ENCODE assay signal across 27 cellular contexts in the genomic region with DNA sequence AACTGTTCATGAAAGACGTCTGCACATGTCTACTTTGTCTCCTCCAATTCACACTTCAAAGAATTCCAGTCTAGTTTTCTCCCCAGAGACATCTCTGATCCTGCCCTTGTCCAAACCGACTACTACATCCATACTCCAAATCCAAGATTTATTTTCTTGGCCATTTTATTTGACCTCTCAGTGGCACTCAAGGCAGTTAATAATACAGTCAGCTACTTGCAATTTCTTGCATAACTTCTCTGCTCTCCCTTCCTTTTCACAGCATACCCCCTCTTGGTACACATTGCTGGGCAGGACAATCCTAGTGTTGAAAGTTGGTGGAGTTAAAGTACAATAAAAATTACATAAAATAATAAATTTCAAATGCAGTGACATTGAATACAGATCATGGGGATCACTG.
DNase-seq lines count a peak whose midpoint lies in the region; ATAC-seq and TF ChIP-seq lines count a peak whose summit lies in the region.
"Had no signal": no experiment of that assay in that cellular context is flagged by ENCODE, and none has a peak within 500 bp of the region (broad histone marks: within the 10 kb centered on the region; RNA-seq: fewer than 3 reads in every experiment).

No MANE protein-coding gene starts in this region.

- H3K79me2 ChIP-seq in GM23248 (ENCODE audit: insufficient read depth) (no peaks in the 10 kb centered on the region), osteoblast (ENCODE audit: insufficient read depth, low read length) (no peaks in the 10 kb centered on the region)
- H3K79me2 ChIP-seq: parathyroid adenoma had no signal

- no peaks in the 10 kb centered on the region for H3K36me3 ChIP-seq in GM23248 (ENCODE audit: low read depth)
- H3K36me3 ChIP-seq in osteoblast (ENCODE audit: insufficient read depth, low read length), result no peaks in the 10 kb centered on the region
- no peaks in the 10 kb centered on the region for H3K36me3 ChIP-seq in H7 (replicated peaks; ENCODE audit: control insufficient read depth, insufficient read depth, low read length)
- H3K36me3 ChIP-seq in lower lobe of right lung, result no peaks in the 10 kb centered on the region
- H3K36me3 ChIP-seq: neural progenitor cell had no signal

- H2AFZ ChIP-seq in GM23248 (no peak overlapping the region; the same call in 1 of the 2 replicates), osteoblast (ENCODE audit: low read length) (peak overlapping the region; percentile 11)
- H2AFZ ChIP-seq: neural progenitor cell, parathyroid adenoma had no signal

- H4K20me1 ChIP-seq in GM23248 (ENCODE audit: insufficient read depth) (no peaks in the 10 kb centered on the region), osteoblast (ENCODE audit: insufficient read depth, low read length) (no peaks in the 10 kb centered on the region)

- H3K9me3 Mint-ChIP-seq in T-helper 1 cell treated with Interleukin-12 subunit alpha and Interleukin-12 subunit beta and Interleukin-4 antibody, amounts not matched to agents 30 μg/mL and 1 μg/mL, for 36 hours, result peaks cover 21% of the 10 kb centered on the region
- H3K9me3 Mint-ChIP-seq: activated B cell treated with CpG ODN at 0.5 μM for 24 hours; activated T-cell treated with anti-CD3 and anti-CD28 coated beads, Interleukin-2, amount 50 U/mL, for 72 hours; dendritic cell treated with granulocyte-macrophage colony-stimulating factor and Interleukin-4, amounts not matched to agents 40 ng/mL and 50 ng/mL, for 4 days; endodermal cell; neural progenitor cell had no signal

- H3K27ac Mint-ChIP-seq in T-helper 1 cell treated with Interleukin-12 subunit alpha and Interleukin-12 subunit beta and Interleukin-4 antibody, amounts not matched to agents 30 μg/mL and 1 μg/mL, for 36 hours, result peak overlapping the region; percentile 50
- H3K27ac Mint-ChIP-seq: activated B cell treated with CpG ODN at 0.5 μM for 24 hours; activated CD4-positive, alpha-beta T cell treated with anti-CD3 and anti-CD28 coated beads, Interleukin-2, amount 10 ng/mL, durations not matched to agents 7 days and 5 days; activated T-cell treated with anti-CD3 and anti-CD28 coated beads, Interleukin-2, amount 50 U/mL, for 72 hours; CD4-positive, alpha-beta memory T cell; dendritic cell treated with granulocyte-macrophage colony-stimulating factor and Interleukin-4, amounts not matched to agents 40 ng/mL and 50 ng/mL, for 4 days; endodermal cell; neural progenitor cell had no signal

- 60 to 67% methylated on average over 2 of the region's 2 CpGs for WGBS in GM23248 (ENCODE audit: low coverage in 1 of 2, low lambda C conversion rate in 2 of 2, missing lambda C conversion rate in 2 of 2), 2 experiments

- H3K9me3 ChIP-seq in GM23248 (ENCODE audit: low read depth) (no peaks in the 10 kb centered on the region), osteoblast (ENCODE audit: low read depth, low read length) (no peaks in the 10 kb centered on the region), lower lobe of right lung (no peaks in the 10 kb centered on the region)
- H3K9me3 ChIP-seq: testis had no signal

- TF ChIP-seq CTCF in osteoblast (IDR thresholded peaks at IDR 0.05; ENCODE audit: extremely low read depth, low read depth, low read length) (no peak), lower lobe of right lung (IDR thresholded peaks at IDR 0.05) (no peak)

- no peak for ATAC-seq in lower lobe of right lung
- ATAC-seq in GM21515 (IDR thresholded peaks at IDR 0.05; ENCODE audit: unreplicated experiment), result no peak
- ATAC-seq: activated T-cell treated with anti-CD3 and anti-CD28 coated beads, Interleukin-2, amount 50 U/mL, for 72 hours; HepG2 had no signal

- H3K27me3 Mint-ChIP-seq in T-helper 1 cell treated with Interleukin-12 subunit alpha and Interleukin-12 subunit beta and Interleukin-4 antibody, amounts not matched to agents 30 μg/mL and 1 μg/mL, for 36 hours (ENCODE audit: low read depth), result no peaks in the 10 kb centered on the region
- H3K27me3 Mint-ChIP-seq: activated B cell treated with CpG ODN at 0.5 μM for 24 hours had no signal

- H3K36me3 Mint-ChIP-seq in T-helper 1 cell treated with Interleukin-12 subunit alpha and Interleukin-12 subunit beta and Interleukin-4 antibody, amounts not matched to agents 30 μg/mL and 1 μg/mL, for 36 hours (ENCODE audit: low read depth), result peaks cover 9% of the 10 kb centered on the region
- H3K36me3 Mint-ChIP-seq: CD4-positive, alpha-beta memory T cell; neural progenitor cell had no signal

- in situ Hi-C loops in GM23248 (cut with MboI), result no loop called here

- H3K4me3 ChIP-seq in GM23248, result no peak overlapping the region
- H3K4me3 ChIP-seq in osteoblast (ENCODE audit: insufficient read depth, low read length), result no peak overlapping the region
- no peak overlapping the region for H3K4me3 ChIP-seq in H7 (ENCODE audit: insufficient read depth, low read depth, low read length)
- H3K4me3 ChIP-seq in lower lobe of right lung, result no peak overlapping the region
- H3K4me3 ChIP-seq: neural progenitor cell, testis had no signal

- H3K27ac ChIP-seq in GM23248 (no peak overlapping the region), osteoblast (ENCODE audit: low read depth, low read length) (peak overlapping the region; percentile 66), lower lobe of right lung (no peak overlapping the region)
- H3K27ac ChIP-seq: neural progenitor cell, parathyroid adenoma, testis had no signal

- intact Hi-C loops in lower lobe of right lung (cut with DNase I), result no loop called here

- DNase-seq in T-helper 1 cell, result no peak
- DNase-seq in GM23248, result peak; percentile 50
- DNase-seq in amniotic epithelial cell (ENCODE audit: low read depth), result peak; percentile 90
- no peak for DNase-seq in osteoblast (ENCODE audit: insufficient read length, low spot score, missing footprints)
- DNase-seq in H7, result no peak
- no peak for DNase-seq in lower lobe of right lung
- DNase-seq: 8988T; activated B cell treated with CpG ODN at 0.5 μM for 24 hours; activated T-cell treated with anti-CD3 and anti-CD28 coated beads, Interleukin-2, amount 50 U/mL, for 72 hours; CD4-positive, alpha-beta memory T cell; central memory CD4-positive, alpha-beta T cell; endodermal cell; Karpas-422; NCI-H1048; NCI-H1694; NCI-H446 treated with DMSO at 0.1 percent for 48 hours; NCI-H774; stimulated activated CD4-positive, alpha-beta T cell treated with anti-CD3 and anti-CD28 coated beads, Interleukin-1b, Interleukin-23, amount 100 ng/mL, for 48 hours; stimulated activated naive CD4-positive, alpha-beta T cell treated with Interleukin-2 at 50 U/mL for 16 hours; testis had no signal

- no peaks in the 10 kb centered on the region for H3K27me3 ChIP-seq in GM23248 (replicated peaks; ENCODE audit: insufficient read depth)
- H3K27me3 ChIP-seq in osteoblast (ENCODE audit: insufficient read depth, low read length), result no peaks in the 10 kb centered on the region
- H3K27me3 ChIP-seq in H7 (ENCODE audit: control insufficient read depth, insufficient read depth, low read length), result no peaks in the 10 kb centered on the region
- H3K27me3 ChIP-seq in lower lobe of right lung (ENCODE audit: low read depth), result no peaks in the 10 kb centered on the region
- H3K27me3 ChIP-seq: neural progenitor cell, testis had no signal

- H3K4me1 ChIP-seq in GM23248 (ENCODE audit: insufficient read depth) (peaks cover 39% of the 10 kb centered on the region), osteoblast (ENCODE audit: insufficient read depth, low read length) (peaks cover 56% of the 10 kb centered on the region), lower lobe of right lung (peaks cover 5% of the 10 kb centered on the region)
- H3K4me1 ChIP-seq: neural progenitor cell, parathyroid adenoma had no signal

- H3K4me2 ChIP-seq in GM23248 (ENCODE audit: unreplicated experiment) (no peak overlapping the region), osteoblast (ENCODE audit: insufficient read depth, low read length) (peak overlapping the region; percentile 8)
- H3K4me2 ChIP-seq: neural progenitor cell had no signal

- H3K4me1 Mint-ChIP-seq in T-helper 1 cell treated with Interleukin-12 subunit alpha and Interleukin-12 subunit beta and Interleukin-4 antibody, amounts not matched to agents 30 μg/mL and 1 μg/mL, for 36 hours (ENCODE audit: low read depth), result peaks cover 35% of the 10 kb centered on the region
- H3K4me1 Mint-ChIP-seq: CD4-positive, alpha-beta memory T cell; endodermal cell had no signal

- peaks cover 26% of the 10 kb centered on the region for H3F3A ChIP-seq in GM23248 (ENCODE audit: insufficient read depth)

- H3K4me3 Mint-ChIP-seq in T-helper 1 cell treated with Interleukin-12 subunit alpha and Interleukin-12 subunit beta and Interleukin-4 antibody, amounts not matched to agents 30 μg/mL and 1 μg/mL, for 36 hours, result no peak overlapping the region
- H3K4me3 Mint-ChIP-seq: activated B cell treated with CpG ODN at 0.5 μM for 24 hours; activated CD4-positive, alpha-beta T cell treated with anti-CD3 and anti-CD28 coated beads, Interleukin-2, amount 10 ng/mL, durations not matched to agents 7 days and 5 days; activated T-cell treated with anti-CD3 and anti-CD28 coated beads, Interleukin-2, amount 50 U/mL, for 72 hours; CD4-positive, alpha-beta memory T cell; dendritic cell treated with granulocyte-macrophage colony-stimulating factor and Interleukin-4, amounts not matched to agents 40 ng/mL and 50 ng/mL, for 4 days; endodermal cell; neural progenitor cell had no signal

- no peaks in the 10 kb centered on the region for H3K9me2 ChIP-seq in GM23248 (ENCODE audit: insufficient read depth)

- H3K9ac ChIP-seq in GM23248, result no peak overlapping the region
- H3K9ac ChIP-seq: neural progenitor cell, parathyroid adenoma had no signal

Comparison
In these comparisons a context has a peak if more than half of its experiments do, and no peak if none do; other contexts are left out.
1. DNase-seq: peak in GM23248 (single experiment) and amniotic epithelial cell (single experiment); none in T-helper 1 cell (0 of 5), osteoblast (single experiment), H7 (single experiment) and lower lobe of right lung (single experiment).